In genomic region chr12:120229071-120229582, GRCh38 we compare ENCODE assay signal across 8 cellular contexts. TPM values are rescaled to one million over a fixed set of nuclear protein-coding genes. Genes with fewer than 3 reads are reported as not detected.
DNase-seq lines count a peak whose midpoint lies in the region; ATAC-seq, FAIRE-seq and TF ChIP-seq lines count a peak whose summit lies in the region.

No MANE protein-coding gene starts in this region.

- peak overlapping the region; percentile 83 for H3K27ac Mint-ChIP-seq in Calu3 (ENCODE audit: unreplicated experiment)
- H3K27ac Mint-ChIP-seq in stimulated activated memory B cell treated with anti-CD40 and anti-IgM and Interleukin-4, amounts not matched to agents 10 μg/mL and 1 μg/mL and 100 μg/mL, for 72 hours = no peak overlapping the region

- CTCF ChIA-PET in Calu3 (lab: Charles Lee) = interaction anchor here (0.7 to 9.8 kb wide), 8 partner anchors 23 to 93 kb away, joined by 3 to 338 read pairs (median 9); partner anchors contain the start of genes PXN, RNU4-2 and RPLP0

- H3K4ac ChIP-seq in neuronal stem cell (ENCODE audit: low read length) = no peak overlapping the region

- no TSS peak for BruUV-seq in Calu3 (replicated peaks; lab: Mats Ljungman, UMichigan)

- no peak overlapping the region for H3K23ac ChIP-seq in neuronal stem cell (ENCODE audit: low read depth, low read length, poor library complexity)

- FAIRE-seq in urothelium cell line (lab: Jason Lieb, UNC) = no peak

- peak overlapping the region in 5 of 59 donors; percentile 1 to 32 (median 15) for H3K4me3 ChIP-seq in dorsolateral prefrontal cortex
- no peak overlapping the region for H3K4me3 ChIP-seq in neuronal stem cell (ENCODE audit: low read length in 2 of 2)

- H2AK5ac ChIP-seq in neuronal stem cell (ENCODE audit: low read depth, low read length) = no peak overlapping the region

- H3K36me3 ChIP-seq in neuronal stem cell (replicated peaks in 1 of 2; ENCODE audit: control insufficient read depth in 2 of 2, insufficient read depth in 2 of 2, low read length in 2 of 2) = peaks cover 2 to 8% of the 10 kb centered on the region in 2 donors

- no peaks in the 10 kb centered on the region for H3K9me3 Mint-ChIP-seq in Calu3 (ENCODE audit: low read depth, unreplicated experiment)
- no peaks in the 10 kb centered on the region for H3K9me3 Mint-ChIP-seq in stimulated activated memory B cell treated with anti-CD40 and anti-IgM and Interleukin-4, amounts not matched to agents 10 μg/mL and 1 μg/mL and 100 μg/mL, for 72 hours

- H2BK120ac ChIP-seq in neuronal stem cell (ENCODE audit: low read depth, low read length) = no peak overlapping the region

- H3K4me1 ChIP-seq in neuronal stem cell (ENCODE audit: control insufficient read depth in 2 of 2, insufficient read depth in 1 of 2, low read depth in 1 of 2, low read length in 2 of 2) = peaks cover 55 to 64% of the 10 kb centered on the region in 2 donors

- no peak overlapping the region for H4K8ac ChIP-seq in neuronal stem cell (ENCODE audit: low read depth, low read length)

- H3K9ac ChIP-seq in neuronal stem cell (ENCODE audit: low read depth, low read length, poor library complexity) = no peak overlapping the region

- H3K27me3 ChIP-seq in dorsolateral prefrontal cortex = no peaks in the 10 kb centered on the region
- H3K27me3 ChIP-seq in neuronal stem cell (ENCODE audit: control insufficient read depth in 3 of 3, insufficient read depth in 3 of 3, low read depth in 1 of 3, low read length in 3 of 3) = no peaks in the 10 kb centered on the region

- DNase-seq in Calu3 (no peak), NCI-H69 (lab: John Stamatoyannopoulos, UW) (peak; percentile 69), dorsolateral prefrontal cortex (no peak), neuronal stem cell (ENCODE audit: low spot score) (no peak), NCI-H1105 treated with DMSO at 0.1 percent for 48 hours (lab: John Stamatoyannopoulos, UW) (no peak), iPS-NIHi7 (ENCODE audit: extremely low spot score) (no peak), urothelium cell line (ENCODE audit: low spot score) (no peak)

- intact Hi-C loops in Calu3 (cut with micrococcal nuclease; ENCODE audit: unreplicated experiment) = no loop called here
- intact Hi-C loops in dorsolateral prefrontal cortex (cut with DNase I) = no loop called here

- peaks cover 98% of the 10 kb centered on the region for H3K4me1 Mint-ChIP-seq in Calu3 (ENCODE audit: low read depth, unreplicated experiment)
- peaks cover 48% of the 10 kb centered on the region for H3K4me1 Mint-ChIP-seq in stimulated activated memory B cell treated with anti-CD40 and anti-IgM and Interleukin-4, amounts not matched to agents 10 μg/mL and 1 μg/mL and 100 μg/mL, for 72 hours

- ATAC-seq in stimulated activated memory B cell treated with anti-CD40 and anti-IgM and Interleukin-4, amounts not matched to agents 10 μg/mL and 1 μg/mL and 100 μg/mL, for 72 hours = no peak

- WGBS in neuronal stem cell (ENCODE audit: extremely low coverage in 2 of 2, insufficient read length in 2 of 2, insufficient replicate concordance in 1 of 2), 2 donors = no CpG with 5 or more reads among the region's 8 CpGs

- H4K91ac ChIP-seq in neuronal stem cell (ENCODE audit: low read depth, low read length, poor library complexity) = no peak overlapping the region

- H3K36me3 Mint-ChIP-seq in Calu3 (ENCODE audit: insufficient read depth, unreplicated experiment) = peaks cover 77% of the 10 kb centered on the region
- no peaks in the 10 kb centered on the region for H3K36me3 Mint-ChIP-seq in stimulated activated memory B cell treated with anti-CD40 and anti-IgM and Interleukin-4, amounts not matched to agents 10 μg/mL and 1 μg/mL and 100 μg/mL, for 72 hours

- no peak overlapping the region for H2AFZ ChIP-seq in neuronal stem cell (ENCODE audit: low read length)

- H3K9me3 ChIP-seq in neuronal stem cell (replicated peaks in 1 of 2; ENCODE audit: control insufficient read depth in 2 of 2, insufficient read depth in 1 of 2, low read depth in 1 of 2, low read length in 2 of 2) = no peaks in the 10 kb centered on the region

- H3K4me2 ChIP-seq in neuronal stem cell (ENCODE audit: insufficient read depth, low read length, poor library complexity, severe bottlenecking) = no peak overlapping the region

- H3K27ac ChIP-seq in dorsolateral prefrontal cortex = peak overlapping the region in 40 of 59 donors; percentile 2 to 94 (median 68)
- peak overlapping the region; percentile 73 for H3K27ac ChIP-seq in neuronal stem cell (replicated peaks; ENCODE audit: low read length)

- no peak overlapping the region for H3K18ac ChIP-seq in neuronal stem cell (ENCODE audit: low read length)

- H3K79me1 ChIP-seq in neuronal stem cell (ENCODE audit: low read depth, low read length) = peaks cover 7% of the 10 kb centered on the region

- H3K4me3 Mint-ChIP-seq in Calu3 (ENCODE audit: low read depth, unreplicated experiment) = peak overlapping the region; percentile 31
- no peak overlapping the region for H3K4me3 Mint-ChIP-seq in stimulated activated memory B cell treated with anti-CD40 and anti-IgM and Interleukin-4, amounts not matched to agents 10 μg/mL and 1 μg/mL and 100 μg/mL, for 72 hours

- TF ChIP-seq CTCF in Calu3 (IDR thresholded peaks at IDR 0.05; ENCODE audit: unreplicated experiment) = no peak
- TF ChIP-seq CTCF in dorsolateral prefrontal cortex (IDR thresholded peaks at IDR 0.05 in 54 of 56, conservative IDR thresholded peaks at IDR 0.05 in 2 of 56; ENCODE audit: low read depth in 1 of 56, partially characterized antibody in 56 of 56) = no peak

- H3K14ac ChIP-seq in neuronal stem cell (ENCODE audit: low read length) = no peak overlapping the region

- no peak overlapping the region for H2BK5ac ChIP-seq in neuronal stem cell (ENCODE audit: low read length)

- H2BK12ac ChIP-seq in neuronal stem cell (ENCODE audit: low read length) = no peak overlapping the region

- no peak overlapping the region for H2BK15ac ChIP-seq in neuronal stem cell (ENCODE audit: low read length)

- H3K27me3 Mint-ChIP-seq in Calu3 (ENCODE audit: unreplicated experiment) = no peaks in the 10 kb centered on the region
- H3K27me3 Mint-ChIP-seq in stimulated activated memory B cell treated with anti-CD40 and anti-IgM and Interleukin-4, amounts not matched to agents 10 μg/mL and 1 μg/mL and 100 μg/mL, for 72 hours = peaks cover 34% of the 10 kb centered on the region

RNA-seq across cellular contexts. Expression of gene RPLP0, which starts 28.2 kb away (rescaled TPM):
- total RNA-seq in Calu3 (2022) = 1,595 and 1,852 TPM in 2 replicates
- 100 to 1,000 TPM; 199 to 446 (median 270) TPM for total RNA-seq in dorsolateral prefrontal cortex
- polyA plus RNA-seq in neuronal stem cell (2013, experiment 1 of 2) = 4,689 TPM
- 4,697 TPM for polyA plus RNA-seq in neuronal stem cell (2013, experiment 2 of 2)

RNA-seq across cellular contexts. Expression of gene GCN1, which starts 34.6 kb away (rescaled TPM):
- 168 and 188 TPM in 2 replicates for total RNA-seq in Calu3 (2022)
- total RNA-seq in dorsolateral prefrontal cortex = 100 to 1,000 TPM in 2 of 120 experiments, 10 to 100 TPM in 118; 44.5 to 107 (median 69.9) TPM
- 20.7 TPM for polyA plus RNA-seq in neuronal stem cell (2013, experiment 1 of 2)
- polyA plus RNA-seq in neuronal stem cell (2013, experiment 2 of 2) = 19.8 TPM

RNA-seq across cellular contexts. Expression of gene PXN, which starts 36.4 kb away (rescaled TPM):
- total RNA-seq in Calu3 (2022) (156 and 172 TPM in 2 replicates), dorsolateral prefrontal cortex (10 to 100 TPM; 15.7 to 57.9 (median 32.8) TPM)
- 29.0 TPM for polyA plus RNA-seq in neuronal stem cell (2013, experiment 1 of 2)
- polyA plus RNA-seq in neuronal stem cell (2013, experiment 2 of 2) = 29.6 TPM
